In genomic region chr6:45081634-45082033, GRCh38 we compare ENCODE assay signal across 36 cellular contexts.
"Had no signal": no experiment of that assay in that cellular context is flagged by ENCODE, and none has a peak within 500 bp of the region (broad histone marks: within the 10 kb centered on the region; RNA-seq: fewer than 3 reads in every experiment).

No MANE protein-coding gene starts in this region.

- ATAC-seq: activated CD8-positive, alpha-beta T cell treated with anti-CD3 and anti-CD28 coated beads for 36 hours; activated naive CD4-positive, alpha-beta T cell treated with anti-CD3 and anti-CD28 coated beads, Interleukin-2, amount 50 U/mL, for 72 hours; activated T-cell treated with anti-CD3 and anti-CD28 coated beads, Interleukin-2, amount 50 U/mL, for 4 hours; activated T-cell treated with anti-CD3 and anti-CD28 coated beads, Interleukin-2, amount 50 U/mL, for 72 hours; activated T-helper 17 cell treated with anti-CD3 and anti-CD28 coated beads, Interleukin-2, amount 50 U/mL, for 72 hours; body of pancreas had no signal

- H3K27me3 ChIP-seq: adrenal gland, body of pancreas, brain microvascular endothelial cell, breast epithelium had no signal

- DNase-seq: activated B cell treated with CpG ODN at 0.5 μM for 24 hours; activated CD4-positive, alpha-beta memory T cell treated with anti-CD3 and anti-CD28 coated beads for 36 hours; activated CD4-positive, alpha-beta T cell treated with anti-CD3 and anti-CD28 coated beads for 4 hours; activated CD4-positive, alpha-beta T cell treated with anti-CD3 and anti-CD28 coated beads, Interleukin-2, amount 10 ng/mL, durations not matched to agents 24 days and 14 days; activated CD4-positive, alpha-beta T cell treated with anti-CD3 and anti-CD28 coated beads, Interleukin-2, amount 50 U/mL, for 1 hour; activated CD4-positive, alpha-beta T cell treated with anti-CD3 and anti-CD28 coated beads, Interleukin-2, amount 50 U/mL, for 4 hours; activated CD4-positive, CD25-positive, alpha-beta regulatory T cell treated with anti-CD3 and anti-CD28 coated beads, Interleukin-2, amount 50 U/mL, for 72 hours; activated CD8-positive, alpha-beta memory T cell treated with anti-CD3 and anti-CD28 coated beads, Interleukin-2, amount 50 U/mL, for 4 hours; activated CD8-positive, alpha-beta T cell treated with anti-CD3 and anti-CD28 coated beads for 36 hours; activated effector memory CD4-positive, alpha-beta T cell treated with anti-CD3 and anti-CD28 coated beads, Interleukin-2, amount 50 U/mL, for 16 hours; activated gamma-delta T cell treated with Interleukin-2 at 50 U/mL for 16 hours; activated naive CD4-positive, alpha-beta T cell; activated naive CD4-positive, alpha-beta T cell treated with anti-CD3 and anti-CD28 coated beads for 36 hours; activated naive CD4-positive, alpha-beta T cell treated with anti-CD3 and anti-CD28 coated beads, Interleukin-2, amount 50 U/mL, for 16 hours; activated naive CD8-positive, alpha-beta T cell treated with anti-CD3 and anti-CD28 coated beads for 36 hours; activated T-cell treated with anti-CD3 and anti-CD28 coated beads for 4 hours; activated T-cell treated with anti-CD3 and anti-CD28 coated beads, Interleukin-2, amount 50 U/mL, for 1 hour; activated T-cell treated with anti-CD3 and anti-CD28 coated beads, Interleukin-2, amount 50 U/mL, for 4 hours; activated T-cell treated with anti-CD3 and anti-CD28 coated beads, Interleukin-2, amount 50 U/mL, for 72 hours; adrenal gland; amniotic stem cell; aorta; body of pancreas; brain microvascular endothelial cell; central memory CD4-positive, alpha-beta T cell; T-helper 1 cell; T-helper 2 cell; T-helper 9 cell had no signal

- H3K27me3 Mint-ChIP-seq: activated B cell treated with CpG ODN at 0.5 μM for 24 hours; activated CD4-positive, alpha-beta memory T cell treated with anti-CD3 and anti-CD28 coated beads for 36 hours; activated CD4-positive, alpha-beta T cell treated with anti-CD3 and anti-CD28 coated beads, Interleukin-2, amount 10 ng/mL, durations not matched to agents 24 days and 14 days; activated CD8-positive, alpha-beta T cell treated with anti-CD3 and anti-CD28 coated beads for 36 hours; activated naive CD8-positive, alpha-beta T cell treated with anti-CD3 and anti-CD28 coated beads for 36 hours; activated T-helper 17 cell treated with anti-CD3 and anti-CD28 coated beads, Interleukin-2, amount 50 U/mL, for 72 hours had no signal

- H3K36me3 ChIP-seq: adrenal gland, brain microvascular endothelial cell, breast epithelium had no signal

- H3K27ac ChIP-seq: adrenal gland, body of pancreas, brain microvascular endothelial cell, breast epithelium, VCaP had no signal

- H3K4me1 Mint-ChIP-seq: activated B cell treated with CpG ODN at 0.5 μM for 24 hours had no signal

- H3K4me3 Mint-ChIP-seq: activated B cell treated with CpG ODN at 0.5 μM for 24 hours; activated CD4-positive, alpha-beta memory T cell treated with anti-CD3 and anti-CD28 coated beads for 36 hours; activated CD4-positive, alpha-beta T cell treated with anti-CD3 and anti-CD28 coated beads, Interleukin-2, amount 10 ng/mL, durations not matched to agents 24 days and 14 days; activated CD8-positive, alpha-beta T cell treated with anti-CD3 and anti-CD28 coated beads for 36 hours; activated naive CD4-positive, alpha-beta T cell treated with anti-CD3 and anti-CD28 coated beads for 36 hours; activated naive CD8-positive, alpha-beta T cell treated with anti-CD3 and anti-CD28 coated beads for 36 hours; activated T-cell treated with anti-CD3 and anti-CD28 coated beads, Interleukin-2, amount 50 U/mL, for 4 hours; activated T-cell treated with anti-CD3 and anti-CD28 coated beads, Interleukin-2, amount 50 U/mL, for 72 hours; activated T-helper 1 cell treated with anti-CD3 and anti-CD28 coated beads, Interleukin-12 subunit alpha, Interleukin-12 subunit beta, Interleukin-2, Interleukin-4 antibody, amounts not matched to agents 30 ng/mL and 10 ng/mL and 1 ng/mL, durations not matched to agents 14 hours and 24 hours and 36 hours; activated T-helper 17 cell treated with anti-CD3 and anti-CD28 coated beads, Interleukin-2, amount 50 U/mL, for 72 hours; T-helper 1 cell treated with Interleukin-12 subunit alpha and Interleukin-12 subunit beta and Interleukin-4 antibody, amounts not matched to agents 30 μg/mL and 1 μg/mL, for 36 hours; T-helper 2 cell treated with Interferon-gamma antibody and Interleukin-4, amounts not matched to agents 5 μg/mL and 100 μg/mL, for 36 hours had no signal

- H3K4me3 ChIP-seq: adrenal gland, body of pancreas, breast epithelium had no signal

- H3K4me1 ChIP-seq: adrenal gland, body of pancreas, breast epithelium had no signal

- FAIRE-seq: TTC549 had no signal

- H3K27ac Mint-ChIP-seq: activated B cell treated with CpG ODN at 0.5 μM for 24 hours; activated CD4-positive, alpha-beta memory T cell treated with anti-CD3 and anti-CD28 coated beads for 36 hours; activated CD4-positive, alpha-beta T cell treated with anti-CD3 and anti-CD28 coated beads, Interleukin-2, amount 10 ng/mL, durations not matched to agents 24 days and 14 days; activated CD8-positive, alpha-beta T cell treated with anti-CD3 and anti-CD28 coated beads for 36 hours; activated naive CD4-positive, alpha-beta T cell treated with anti-CD3 and anti-CD28 coated beads for 36 hours; activated naive CD4-positive, alpha-beta T cell treated with anti-CD3 and anti-CD28 coated beads, Interleukin-2, amount 50 U/mL, for 72 hours; activated naive CD8-positive, alpha-beta T cell treated with anti-CD3 and anti-CD28 coated beads for 36 hours; activated T-helper 1 cell treated with anti-CD3 and anti-CD28 coated beads, Interleukin-12 subunit alpha, Interleukin-12 subunit beta, Interleukin-2, Interleukin-4 antibody, amounts not matched to agents 30 ng/mL and 10 ng/mL and 1 ng/mL, durations not matched to agents 14 hours and 24 hours and 36 hours; activated T-helper 17 cell treated with anti-CD3 and anti-CD28 coated beads, Interleukin-2, amount 50 U/mL, for 72 hours; T-helper 1 cell treated with Interleukin-12 subunit alpha and Interleukin-12 subunit beta and Interleukin-4 antibody, amounts not matched to agents 30 μg/mL and 1 μg/mL, for 36 hours; T-helper 2 cell treated with Interferon-gamma antibody and Interleukin-4, amounts not matched to agents 5 μg/mL and 100 μg/mL, for 36 hours had no signal
